1 cellular context compared by ENCODE assay signal in genomic region chr1:112369389-112370285, GRCh38.
TF ChIP-seq lines count a peak whose summit lies in the region.

No MANE protein-coding gene starts in this region.

TF ChIP-seq in K562, 482 proteins besides CTCF, POLR2A, EP300 and RAD21 (continued from another document and continues in another):
- TF ChIP-seq ZNF740 (CRISPR knock-in tag; IDR thresholded peaks at IDR 0.05) (no peak), ZNF740 (tag; IDR thresholded peaks at IDR 0.05) (no peak), PATZ1 (CRISPR knock-in tag; IDR thresholded peaks at IDR 0.05; ENCODE audit: borderline replicate concordance) (no peak), ATF4 (CRISPR knock-in tag; IDR thresholded peaks at IDR 0.05) (0 out of 2 replicates have a peak, but pooled peaks have one; percentile 9), KHSRP (IDR thresholded peaks at IDR 0.05) (no peak), ZNF431 (CRISPR knock-in tag; IDR thresholded peaks at IDR 0.05) (no peak), ZNF174 (CRISPR knock-in tag; IDR thresholded peaks at IDR 0.05) (no peak), ZNF717 (CRISPR knock-in tag; IDR thresholded peaks at IDR 0.05) (no peak), MYNN (IDR thresholded peaks at IDR 0.05) (peak; percentile 43; the same call in 1 of the 2 replicates), MYNN (CRISPR knock-in tag; IDR thresholded peaks at IDR 0.05) (no peak), EP400 (IDR thresholded peaks at IDR 0.05) (no peak), ZNF384 (IDR thresholded peaks at IDR 0.05; ENCODE audit: low read depth, low read length) (no peak), HES1 (IDR thresholded peaks at IDR 0.05; ENCODE audit: low read depth) (no peak), FOXK1 (CRISPR knock-in tag; IDR thresholded peaks at IDR 0.05; ENCODE audit: borderline replicate concordance) (no peak), ZHX1 (conservative IDR thresholded peaks at IDR 0.05; ENCODE audit: low read length) (no peak), JUND (IDR thresholded peaks at IDR 0.05; ENCODE audit: borderline replicate concordance, low read depth, low read length) (peak; percentile 42; the same call in 1 of the 2 replicates), JUND (tag; IDR thresholded peaks at IDR 0.05; ENCODE audit: borderline replicate concordance, low read depth, low read length) (no peak; the same call in 2 of the 3 replicates), SFPQ (IDR thresholded peaks at IDR 0.05; ENCODE audit: low read depth, low read length) (no peak), DNMT1 (IDR thresholded peaks at IDR 0.05) (no peak), ZC3H8 (IDR thresholded peaks at IDR 0.05) (no peak), LARP7 (IDR thresholded peaks at IDR 0.05) (no peak), GTF2F1 (IDR thresholded peaks at IDR 0.05; ENCODE audit: low read depth, low read length) (no peak), TCF7 (IDR thresholded peaks at IDR 0.05; ENCODE audit: borderline replicate concordance) (no peak), HDAC8 (tag; IDR thresholded peaks at IDR 0.05) (no peak), GTF2B (IDR thresholded peaks at IDR 0.05; ENCODE audit: extremely low read depth, insufficient read length) (no peak), CREB3 (tag; conservative IDR thresholded peaks at IDR 0.05; ENCODE audit: low read depth) (no peak), SLC30A9 (CRISPR knock-in tag; IDR thresholded peaks at IDR 0.05) (no peak), AFF4 (CRISPR knock-in tag; IDR thresholded peaks at IDR 0.05) (no peak), ZNF707 (CRISPR knock-in tag; conservative IDR thresholded peaks at IDR 0.05) (no peak), HNRNPL (IDR thresholded peaks at IDR 0.05; ENCODE audit: low read depth, low read length) (no peak), CLOCK (CRISPR knock-in tag; IDR thresholded peaks at IDR 0.05; ENCODE audit: borderline replicate concordance) (no peak), ESRRA (IDR thresholded peaks at IDR 0.05; ENCODE audit: borderline replicate concordance, low read depth) (no peak), MAFG (tag; conservative IDR thresholded peaks at IDR 0.05) (no peak), ZNF584 (CRISPR knock-in tag; IDR thresholded peaks at IDR 0.05; ENCODE audit: low read depth) (no peak), KLF10 (CRISPR knock-in tag; IDR thresholded peaks at IDR 0.05) (no peak), ARID3A (IDR thresholded peaks at IDR 0.05; ENCODE audit: borderline replicate concordance, low read depth, low read length) (no peak), TFE3 (CRISPR knock-in tag; IDR thresholded peaks at IDR 0.05) (no peak)
